ENCODE assay signal across 1 cellular context in genomic region chr3:12838179-12838965, GRCh38.
A peak's percentile ranks its signal among the peaks of the same experiment; 100 is the strongest.
TF ChIP-seq lines count a peak whose summit lies in the region.

No MANE protein-coding gene starts in this region.

TF ChIP-seq in H1, 55 proteins besides CTCF, POLR2A, EP300 and RAD21:
- peak; percentile 63 for TF ChIP-seq POLR2AphosphoS5 (IDR thresholded peaks at IDR 0.05; ENCODE audit: low read depth, low read length)
- TF ChIP-seq MAFK (IDR thresholded peaks at IDR 0.05; ENCODE audit: low read depth, low read length): no peak
TF ChIP-seq in H1: peak in this region for 1.
